In genomic region chr9:94872921-94873511, GRCh38 we compare ENCODE assay signal across 11 cellular contexts.
A peak's percentile ranks its signal among the peaks of the same experiment; 100 is the strongest.
DNase-seq lines count a peak whose midpoint lies in the region; ATAC-seq, FAIRE-seq and TF ChIP-seq lines count a peak whose summit lies in the region.
"Had no signal": no experiment of that assay in that cellular context is flagged by ENCODE, and none has a peak within 500 bp of the region (broad histone marks: within the 10 kb centered on the region; RNA-seq: fewer than 3 reads in every experiment).

No MANE protein-coding gene starts in this region.

- peak; percentile 41 for DNase-seq in GM03348 (ENCODE audit: low spot score)
- peak; percentile 81 for DNase-seq in kidney glomerular epithelial cell (lab: John Stamatoyannopoulos, UW)
- no peak for DNase-seq in stimulated activated CD4-positive, alpha-beta T cell treated with anti-CD3 and anti-CD28 coated beads, Interleukin-4, amount 100 ng/mL, for 4 hours
- no peak for DNase-seq in GM12891 (ENCODE audit: insufficient read length, low spot score)
- DNase-seq in cerebellar cortex (ENCODE audit: low spot score), result no peak
- DNase-seq: activated CD8-positive, alpha-beta memory T cell treated with anti-CD3 and anti-CD28 coated beads, Interleukin-2, amount 50 U/mL, for 48 hours; foreskin fibroblast; NCI-H748 treated with DMSO at 0.1 percent for 48 hours had no signal

- no peak for TF ChIP-seq POLR2A in GM12891 (IDR thresholded peaks at IDR 0.05; ENCODE audit: low read depth, low read length)

- peaks cover 75% of the 10 kb centered on the region for H3K4me1 ChIP-seq in skeletal muscle satellite cell (ENCODE audit: control insufficient read depth, insufficient read depth, low read length)

- H3K27me3 ChIP-seq in skeletal muscle satellite cell (ENCODE audit: control insufficient read depth, insufficient read depth, low read length), result no peaks in the 10 kb centered on the region

- H3K36me3 ChIP-seq in skeletal muscle satellite cell (ENCODE audit: insufficient read depth, low read length), result no peaks in the 10 kb centered on the region

- no peak overlapping the region for H3K4me2 ChIP-seq in skeletal muscle satellite cell (ENCODE audit: low read length)

- no peaks in the 10 kb centered on the region for H3K9me3 ChIP-seq in skeletal muscle satellite cell (replicated peaks; ENCODE audit: low read length)

- no peak overlapping the region for H3K4me3 ChIP-seq in skeletal muscle satellite cell (ENCODE audit: low read length)

- ATAC-seq in SK-N-SH treated with all-trans-retinoic acid at 6 μM for 48 hours, result peak; percentile 18
- ATAC-seq in GM18873 (IDR thresholded peaks at IDR 0.05; ENCODE audit: low FRiP score, unreplicated experiment), result no peak

- no peak for FAIRE-seq in GM12891 (lab: Jason Lieb, UNC)

- peak overlapping the region; percentile 73 for H3K9ac ChIP-seq in skeletal muscle satellite cell (ENCODE audit: low read depth, low read length)

TF ChIP-seq in SK-N-SH treated with all-trans-retinoic acid at 6 μM for 48 hours, 23 proteins besides CTCF, POLR2A, EP300 and RAD21 (continues in another document):
- TF ChIP-seq ISL1 (CRISPR knock-in tag; IDR thresholded peaks at IDR 0.05) (peak; percentile 94), ZFP30 (CRISPR knock-in tag; IDR thresholded peaks at IDR 0.05) (no peak), CREB5 (CRISPR knock-in tag; IDR thresholded peaks at IDR 0.05; ENCODE audit: low read depth) (peak; percentile 87), PPARA (CRISPR knock-in tag; IDR thresholded peaks at IDR 0.05; ENCODE audit: borderline replicate concordance) (no peak), ZNF565 (CRISPR knock-in tag; conservative IDR thresholded peaks at IDR 0.05; ENCODE audit: low read depth) (no peak), TCF4 (CRISPR knock-in tag; IDR thresholded peaks at IDR 0.05; ENCODE audit: borderline replicate concordance) (0 out of 2 replicates have a peak, but pooled peaks have one; percentile 45), RARB (CRISPR knock-in tag; IDR thresholded peaks at IDR 0.05) (no peak), SNAI2 (CRISPR knock-in tag; IDR thresholded peaks at IDR 0.05) (peak; percentile 44; the same call in 1 of the 2 replicates), TOX (CRISPR knock-in tag; IDR thresholded peaks at IDR 0.05; ENCODE audit: borderline replicate concordance) (peak; percentile 85), ARNTL (CRISPR knock-in tag; IDR thresholded peaks at IDR 0.05; ENCODE audit: borderline replicate concordance, low read depth) (no peak), OSR1 (CRISPR knock-in tag; IDR thresholded peaks at IDR 0.05) (no peak), POU6F1 (CRISPR knock-in tag; IDR thresholded peaks at IDR 0.05; ENCODE audit: borderline replicate concordance, low read depth) (no peak), ZFP3 (CRISPR knock-in tag; IDR thresholded peaks at IDR 0.05) (peak; percentile 96), CSDC2 (CRISPR knock-in tag; IDR thresholded peaks at IDR 0.05) (no peak), ZC3H10 (CRISPR knock-in tag; IDR thresholded peaks at IDR 0.05) (peak; percentile 71; the same call in 1 of the 2 replicates), GLIS3 (CRISPR knock-in tag; IDR thresholded peaks at IDR 0.05) (no peak)

TF ChIP-seq in GM12891, 5 proteins besides CTCF, POLR2A, EP300 and RAD21:
- TF ChIP-seq PAX5 (IDR thresholded peaks at IDR 0.05; ENCODE audit: insufficient read depth, low read length, severe bottlenecking) (no peak), SPI1 (IDR thresholded peaks at IDR 0.05; ENCODE audit: low read depth, low read length) (no peak), POU2F2 (IDR thresholded peaks at IDR 0.05; ENCODE audit: low read depth, low read length) (no peak), TAF1 (IDR thresholded peaks at IDR 0.05; ENCODE audit: low read depth, low read length) (no peak), POLR2AphosphoS5 (IDR thresholded peaks at IDR 0.05; ENCODE audit: low read depth, low read length) (no peak)

Comparison
In these comparisons a context has a peak if more than half of its experiments do, and no peak if none do; other contexts are left out.
1. DNase-seq: peak in GM03348 (single experiment) and kidney glomerular epithelial cell (single experiment); none in stimulated activated CD4-positive, alpha-beta T cell treated with anti-CD3 and anti-CD28 coated beads, Interleukin-4, amount 100 ng/mL, for 4 hours (0 of 2), GM12891 (single experiment) and cerebellar cortex (single experiment).